8 cellular contexts compared by ENCODE assay signal in the genomic region with DNA sequence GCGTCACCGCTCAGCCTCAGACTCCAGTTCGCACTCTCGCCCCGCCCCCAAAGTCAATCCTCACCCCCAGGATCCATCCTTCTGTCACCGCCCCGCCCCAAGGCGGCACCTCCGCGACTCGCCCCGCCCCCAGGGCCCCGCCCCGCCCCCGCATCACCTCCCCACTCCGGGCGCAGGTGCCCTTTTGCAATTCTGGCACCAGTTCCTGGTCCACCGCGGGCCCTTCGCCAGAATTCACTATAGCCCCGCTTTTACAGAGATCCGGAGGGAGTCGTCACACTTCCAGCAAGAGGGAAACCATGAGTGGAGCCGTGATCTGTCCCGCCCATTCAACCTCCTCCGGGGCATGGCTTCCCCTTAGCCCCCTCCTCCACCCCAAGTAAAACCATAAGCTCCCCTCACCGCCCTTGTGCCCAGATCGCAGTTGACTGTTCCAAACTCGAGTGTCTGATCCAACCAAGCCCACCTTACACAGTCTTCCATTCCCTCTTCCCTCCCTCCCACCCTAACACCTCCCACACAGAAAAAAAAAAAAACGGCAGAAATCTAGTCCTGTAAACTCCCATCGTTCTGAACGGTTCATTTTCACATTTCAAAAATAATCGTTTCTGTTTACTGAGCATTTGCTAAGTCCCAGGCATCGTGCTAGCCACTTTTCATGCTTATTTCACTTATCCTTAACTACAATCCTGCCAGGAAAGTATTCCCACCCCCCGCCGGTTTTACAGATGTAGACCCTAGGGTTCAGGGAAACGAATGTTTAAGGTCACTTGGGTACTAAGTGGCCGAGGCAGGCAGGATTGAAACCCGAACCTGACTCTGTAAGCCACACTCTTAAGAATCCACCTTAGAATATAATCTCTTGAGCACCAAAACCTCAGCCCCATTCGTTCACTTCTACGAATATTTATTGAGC. TPM values are rescaled to one million over a fixed set of nuclear protein-coding genes. Genes with fewer than 3 reads are reported as not detected.
DNase-seq lines count a peak whose midpoint lies in the region; ATAC-seq and TF ChIP-seq lines count a peak whose summit lies in the region.

No MANE protein-coding gene starts in this region.

- POLR2A ChIA-PET in WTC11 (lab: Charles Lee) = interaction anchor here (0.6 kb wide), 1 partner anchor 384 kb away, joined by 3 read pairs; no protein-coding TSS in a partner anchor

- DNase-seq in DMS53 treated with DMSO at 0.1 percent for 48 hours (lab: John Stamatoyannopoulos, UW; ENCODE audit: unreplicated experiment) (peak; percentile 43), HT1080 (ENCODE audit: low read depth) (peak; percentile 82), WTC11 (ENCODE audit: low spot score) (peak; percentile 31), GM10266 (ENCODE audit: extremely low spot score) (no peak)
- DNase-seq in natural killer cell treated with Interleukin-12 subunit alpha and Interleukin-12 subunit beta and Interleukin-15 and Interleukin-18, amount 100 ng/mL, for 72 hours (ENCODE audit: low spot score) = peak; percentile 99

- no peaks in the 10 kb centered on the region for H3K27me3 Mint-ChIP-seq in WTC11 (ENCODE audit: low read depth)
- H3K27me3 Mint-ChIP-seq in natural killer cell treated with Interleukin-12 subunit alpha and Interleukin-12 subunit beta and Interleukin-15 and Interleukin-18, amount 100 ng/mL, for 72 hours = no peaks in the 10 kb centered on the region

- peak overlapping the region; percentile 94 for H3K4me3 Mint-ChIP-seq in WTC11
- peak overlapping the region; percentile 97 for H3K4me3 Mint-ChIP-seq in natural killer cell treated with Interleukin-12 subunit alpha and Interleukin-12 subunit beta and Interleukin-15 and Interleukin-18, amount 100 ng/mL, for 72 hours

- H3K4me3 ChIP-seq in esophagus (ENCODE audit: low read depth in 1 of 2, low read length in 2 of 2) = peak overlapping the region; percentile 40 to 46

- peaks cover 39% of the 10 kb centered on the region for H3K4me1 Mint-ChIP-seq in WTC11
- peaks cover 34 to 48% of the 10 kb centered on the region in 2 donors for H3K4me1 Mint-ChIP-seq in natural killer cell treated with Interleukin-12 subunit alpha and Interleukin-12 subunit beta and Interleukin-15 and Interleukin-18, amount 100 ng/mL, for 72 hours (ENCODE audit: low read depth in 2 of 2)

- ATAC-seq in GM19452 (IDR thresholded peaks at IDR 0.05; ENCODE audit: unreplicated experiment) (peak; percentile 36), WTC11 (peak; percentile 57), GM18502 (IDR thresholded peaks at IDR 0.05; ENCODE audit: poor library complexity, unreplicated experiment) (no peak)
- ATAC-seq in natural killer cell treated with Interleukin-12 subunit alpha and Interleukin-12 subunit beta and Interleukin-15 and Interleukin-18, amount 100 ng/mL, for 72 hours = peak in 1 of 2 donors; percentile 84

- H3K9me3 ChIP-seq in esophagus (ENCODE audit: control insufficient read depth in 2 of 2, insufficient read depth in 1 of 2, low read depth in 1 of 2, low read length in 1 of 2) = no peaks in the 10 kb centered on the region

- CTCF ChIA-PET in WTC11 (lab: Charles Lee) = interaction anchor here (0.5 to 1.0 kb wide), 2 partner anchors 78 to 362 kb away, joined by 3 read pairs; no protein-coding TSS in a partner anchor

- no peak for TF ChIP-seq CTCF in WTC11 (IDR thresholded peaks at IDR 0.05)
- TF ChIP-seq CTCF in GM10266 (IDR thresholded peaks at IDR 0.05; ENCODE audit: control insufficient read depth, insufficient read depth, low read depth, missing control alignments) = no peak

- peak overlapping the region; percentile 93 to 99 for H3K27ac ChIP-seq in esophagus (ENCODE audit: low read depth in 2 of 2, low read length in 1 of 2)

- no peaks in the 10 kb centered on the region for H3K36me3 Mint-ChIP-seq in WTC11
- no peaks in the 10 kb centered on the region for H3K36me3 Mint-ChIP-seq in natural killer cell treated with Interleukin-12 subunit alpha and Interleukin-12 subunit beta and Interleukin-15 and Interleukin-18, amount 100 ng/mL, for 72 hours

- no peaks in the 10 kb centered on the region for H3K36me3 ChIP-seq in esophagus (ENCODE audit: control insufficient read depth in 2 of 2, insufficient read depth in 2 of 2, low read length in 1 of 2)

- WGBS in esophagus, 2 donors = 2 to 5% methylated on average over 36 to 41 of the region's 41 CpGs

- H3K4me1 ChIP-seq in esophagus (ENCODE audit: control insufficient read depth in 2 of 2, insufficient read depth in 2 of 2, low read length in 1 of 2) = no peaks in the 10 kb centered on the region

- H3K27ac Mint-ChIP-seq in WTC11 = peak overlapping the region; percentile 98
- peak overlapping the region; percentile 85 to 88 for H3K27ac Mint-ChIP-seq in natural killer cell treated with Interleukin-12 subunit alpha and Interleukin-12 subunit beta and Interleukin-15 and Interleukin-18, amount 100 ng/mL, for 72 hours

- H3K27me3 ChIP-seq in esophagus (ENCODE audit: control insufficient read depth in 1 of 2, insufficient read depth in 2 of 2, low read length in 2 of 2) = no peaks in the 10 kb centered on the region

- no peaks in the 10 kb centered on the region for H3K9me3 Mint-ChIP-seq in WTC11
- H3K9me3 Mint-ChIP-seq in natural killer cell treated with Interleukin-12 subunit alpha and Interleukin-12 subunit beta and Interleukin-15 and Interleukin-18, amount 100 ng/mL, for 72 hours = no peaks in the 10 kb centered on the region

TF ChIP-seq in WTC11, 78 proteins besides CTCF, POLR2A, EP300 and RAD21:
- TF ChIP-seq NR2C2 (CRISPR knock-in tag; IDR thresholded peaks at IDR 0.05) (no peak), TCF7 (CRISPR knock-in tag; IDR thresholded peaks at IDR 0.05; ENCODE audit: low read depth) (no peak), CREB1 (CRISPR knock-in tag; IDR thresholded peaks at IDR 0.05) (no peak), GRHL2 (CRISPR knock-in tag; IDR thresholded peaks at IDR 0.05; ENCODE audit: insufficient replicate concordance, severe bottlenecking) (no peak), HMGA2 (CRISPR knock-in tag; IDR thresholded peaks at IDR 0.05) (no peak), ZNF396 (CRISPR knock-in tag; IDR thresholded peaks at IDR 0.05; ENCODE audit: borderline replicate concordance) (no peak)
- TF ChIP-seq, protein P1, sequence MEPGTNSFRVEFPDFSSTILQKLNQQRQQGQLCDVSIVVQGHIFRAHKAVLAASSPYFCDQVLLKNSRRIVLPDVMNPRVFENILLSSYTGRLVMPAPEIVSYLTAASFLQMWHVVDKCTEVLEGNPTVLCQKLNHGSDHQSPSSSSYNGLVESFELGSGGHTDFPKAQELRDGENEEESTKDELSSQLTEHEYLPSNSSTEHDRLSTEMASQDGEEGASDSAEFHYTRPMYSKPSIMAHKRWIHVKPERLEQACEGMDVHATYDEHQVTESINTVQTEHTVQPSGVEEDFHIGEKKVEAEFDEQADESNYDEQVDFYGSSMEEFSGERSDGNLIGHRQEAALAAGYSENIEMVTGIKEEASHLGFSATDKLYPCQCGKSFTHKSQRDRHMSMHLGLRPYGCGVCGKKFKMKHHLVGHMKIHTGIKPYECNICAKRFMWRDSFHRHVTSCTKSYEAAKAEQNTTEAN (CRISPR knock-in tag; IDR thresholded peaks at IDR 0.05) = no peak

RNA-seq across cellular contexts. Expression of a gene that starts 1.3 kb away (rescaled TPM):
- 3.1 and 6.2 TPM in 2 replicates for total RNA-seq in HT1080 (2014; rRNA removed; shearing (Covaris generic))
- 5.5 and 5.6 TPM in 2 replicates for polyA plus RNA-seq in HT1080 (2015; cell fraction: cytosol; rRNA removed)
- 8.4 and 10.2 TPM in 2 replicates for polyA plus RNA-seq in HT1080 (2015; cell fraction: nucleus; rRNA removed)
- total RNA-seq in WTC11 (2021) = 13.5 to 18.6 TPM (median 16.6 TPM) in 3 replicates
- 10 to 100 TPM; 10.3 to 10.4 TPM for polyA plus RNA-seq in esophagus
- total RNA-seq in natural killer cell treated with Interleukin-12 subunit alpha and Interleukin-12 subunit beta and Interleukin-15 and Interleukin-18, amount 100 ng/mL, for 72 hours = 10 to 100 TPM; 15.1 to 18.0 TPM

RNA-seq across cellular contexts. Expression of a gene that starts 1.3 kb away (rescaled TPM):
- total RNA-seq in HT1080 (2014; rRNA removed; shearing (Covaris generic)) = 7.3 and 10.5 TPM in 2 replicates
- 9.5 and 14.0 TPM in 2 replicates for polyA plus RNA-seq in HT1080 (2015; cell fraction: cytosol; rRNA removed)
- 28.7 and 32.5 TPM in 2 replicates for polyA plus RNA-seq in HT1080 (2015; cell fraction: nucleus; rRNA removed)
- total RNA-seq in WTC11 (2021) = 16.4 to 20.4 TPM (median 17.5 TPM) in 3 replicates
- 1 to 10 TPM; 3.1 to 6.1 TPM for polyA plus RNA-seq in esophagus
- total RNA-seq in natural killer cell treated with Interleukin-12 subunit alpha and Interleukin-12 subunit beta and Interleukin-15 and Interleukin-18, amount 100 ng/mL, for 72 hours = 10 to 100 TPM; 15.5 to 23.7 TPM

RNA-seq across cellular contexts. Expression of a gene that starts 49.4 kb away (rescaled TPM):
- total RNA-seq in HT1080 (2014; rRNA removed; shearing (Covaris generic)) = not detected in 2 replicates
- not detected in 2 replicates for polyA plus RNA-seq in HT1080 (2015; cell fraction: cytosol; rRNA removed)
- polyA plus RNA-seq in HT1080 (2015; cell fraction: nucleus; rRNA removed) = not detected in 2 replicates
- 0.55 TPM in 1 of 3 replicates, not detected in the others for total RNA-seq in WTC11 (2021)
- polyA plus RNA-seq in esophagus = not detected
- not detected for total RNA-seq in natural killer cell treated with Interleukin-12 subunit alpha and Interleukin-12 subunit beta and Interleukin-15 and Interleukin-18, amount 100 ng/mL, for 72 hours

RNA-seq across cellular contexts. Expression of a gene that starts 59.5 kb away (rescaled TPM):
- not detected in 2 replicates for total RNA-seq in HT1080 (2014; rRNA removed; shearing (Covaris generic))
- polyA plus RNA-seq in HT1080 (2015; cell fraction: cytosol; rRNA removed) = 0.06 TPM in 1 of 2 replicates, not detected in the other
- not detected in 2 replicates for polyA plus RNA-seq in HT1080 (2015; cell fraction: nucleus; rRNA removed)
- total RNA-seq in WTC11 (2021) = 4.9 to 5.6 TPM (median 5.5 TPM) in 3 replicates
- under 1 TPM; 0.16 to 0.27 TPM for polyA plus RNA-seq in esophagus
- total RNA-seq in natural killer cell treated with Interleukin-12 subunit alpha and Interleukin-12 subunit beta and Interleukin-15 and Interleukin-18, amount 100 ng/mL, for 72 hours = 1 to 10 TPM; 3.4 to 8.6 TPM
